Comparison of ENCODE assay signal across 8 cellular contexts in genomic region chr13:51793570-51794273, GRCh38. TPM values are rescaled to one million over a fixed set of nuclear protein-coding genes. Genes with fewer than 3 reads are reported as not detected.
A peak's percentile ranks its signal among the peaks of the same experiment; 100 is the strongest.
DNase-seq lines count a peak whose midpoint lies in the region; ATAC-seq and FAIRE-seq lines count a peak whose summit lies in the region.

No MANE protein-coding gene starts in this region.

- no peak for FAIRE-seq in small intestine (lab: Jason Lieb, UNC)

- peak; percentile 82 to 90 for DNase-seq in NOMO-1 (lab: John Stamatoyannopoulos, UW; ENCODE audit: unreplicated experiment in 2 of 2)
- DNase-seq in amniotic stem cell (lab: John Stamatoyannopoulos, UW), result peak; percentile 67
- DNase-seq in myocyte (ENCODE audit: low read depth), result peak; percentile 55
- DNase-seq in NCI-H524 (lab: John Stamatoyannopoulos, UW), result no peak
- no peak for DNase-seq in aorta
- no peak for DNase-seq in small intestine

- H3K36me3 ChIP-seq in aorta (ENCODE audit: control insufficient read depth in 1 of 2, insufficient read depth in 2 of 2, low read length in 1 of 2), result peaks cover 0 to 2% of the 10 kb centered on the region in 2 donors
- no peaks in the 10 kb centered on the region for H3K36me3 ChIP-seq in small intestine (ENCODE audit: control insufficient read depth in 2 of 2, insufficient read depth in 2 of 2, low read length in 2 of 2)

- 77 to 78% methylated on average over 6 of the region's 6 CpGs for WGBS in aorta, 2 donors
- WGBS in small intestine, 3 donors, result 70 to 81% (median 80%) methylated on average over 6 of the region's 6 CpGs

- no peak overlapping the region for H3K4me3 ChIP-seq in aorta (ENCODE audit: low read length in 2 of 2)
- no peak overlapping the region for H3K4me3 ChIP-seq in small intestine (ENCODE audit: low read depth in 1 of 2, low read length in 2 of 2)

- no peaks in the 10 kb centered on the region for H3K4me1 ChIP-seq in aorta (ENCODE audit: control insufficient read depth in 1 of 2, insufficient read depth in 2 of 2, low read length in 2 of 2)
- H3K4me1 ChIP-seq in small intestine (ENCODE audit: control insufficient read depth in 2 of 2, insufficient read depth in 1 of 2, low read depth in 1 of 2, low read length in 1 of 2), result no peaks in the 10 kb centered on the region

- intact Hi-C loops in aorta (cut with DNase I), result no loop called here

- H3K27me3 ChIP-seq in aorta (ENCODE audit: control insufficient read depth in 1 of 2, insufficient read depth in 2 of 2, low read length in 1 of 2), result no peaks in the 10 kb centered on the region
- no peaks in the 10 kb centered on the region for H3K27me3 ChIP-seq in small intestine (ENCODE audit: control insufficient read depth in 2 of 2, insufficient read depth in 2 of 2, low read length in 2 of 2)

- ATAC-seq in GM18511 (IDR thresholded peaks at IDR 0.05; ENCODE audit: unreplicated experiment) (peak; percentile 67), HG02610 (IDR thresholded peaks at IDR 0.05; ENCODE audit: unreplicated experiment) (peak; percentile 78), aorta (ENCODE audit: low FRiP score) (no peak)

- H3K9me3 ChIP-seq in aorta (ENCODE audit: control insufficient read depth, low read length) (no peaks in the 10 kb centered on the region), small intestine (ENCODE audit: control insufficient read depth, low read depth) (no peaks in the 10 kb centered on the region)

- H3K27ac ChIP-seq in aorta (ENCODE audit: low read depth in 1 of 2, low read length in 2 of 2) (no peak overlapping the region), small intestine (ENCODE audit: low read depth in 1 of 2, low read length in 1 of 2) (no peak overlapping the region)

RNA-seq across cellular contexts. Expression of gene DHRS12, which starts 10.2 kb away (rescaled TPM):
- total RNA-seq in myocyte (2.5 and 4.4 TPM in 2 replicates), aorta (10 to 100 TPM; 11.8 to 13.5 TPM)
- 10.1 TPM for polyA plus RNA-seq in myocyte (2012)
- polyA plus RNA-seq in aorta (10 to 100 TPM; 15.4 to 23.5 TPM), small intestine (10 to 100 TPM in 2 of 3 donors, 1 to 10 TPM in 1; 9.3 to 26.4 (median 14.6) TPM)

RNA-seq across cellular contexts. Expression of gene TMEM272, which starts 51.3 kb away (rescaled TPM):
- total RNA-seq in myocyte, result not detected in 2 replicates
- polyA plus RNA-seq in myocyte (2012), result 0.03 TPM
- total RNA-seq in aorta, result under 1 TPM; 0.16 to 0.57 TPM
- polyA plus RNA-seq in aorta, result under 1 TPM in 1 of 2 donors, not detected in 1; 0.03 TPM
- under 1 TPM in 2 of 3 donors, not detected in 1; 0.04 to 0.54 TPM for polyA plus RNA-seq in small intestine

Comparison
In these comparisons a context has a peak if more than half of its experiments do, and no peak if none do; other contexts are left out.
1. DNase-seq: peak in NOMO-1 (2 of 2), amniotic stem cell (single experiment) and myocyte (single experiment); none in NCI-H524 (0 of 2), aorta (0 of 2) and small intestine (single experiment).